Comparison of ENCODE assay signal across 15 cellular contexts in the genomic region with DNA sequence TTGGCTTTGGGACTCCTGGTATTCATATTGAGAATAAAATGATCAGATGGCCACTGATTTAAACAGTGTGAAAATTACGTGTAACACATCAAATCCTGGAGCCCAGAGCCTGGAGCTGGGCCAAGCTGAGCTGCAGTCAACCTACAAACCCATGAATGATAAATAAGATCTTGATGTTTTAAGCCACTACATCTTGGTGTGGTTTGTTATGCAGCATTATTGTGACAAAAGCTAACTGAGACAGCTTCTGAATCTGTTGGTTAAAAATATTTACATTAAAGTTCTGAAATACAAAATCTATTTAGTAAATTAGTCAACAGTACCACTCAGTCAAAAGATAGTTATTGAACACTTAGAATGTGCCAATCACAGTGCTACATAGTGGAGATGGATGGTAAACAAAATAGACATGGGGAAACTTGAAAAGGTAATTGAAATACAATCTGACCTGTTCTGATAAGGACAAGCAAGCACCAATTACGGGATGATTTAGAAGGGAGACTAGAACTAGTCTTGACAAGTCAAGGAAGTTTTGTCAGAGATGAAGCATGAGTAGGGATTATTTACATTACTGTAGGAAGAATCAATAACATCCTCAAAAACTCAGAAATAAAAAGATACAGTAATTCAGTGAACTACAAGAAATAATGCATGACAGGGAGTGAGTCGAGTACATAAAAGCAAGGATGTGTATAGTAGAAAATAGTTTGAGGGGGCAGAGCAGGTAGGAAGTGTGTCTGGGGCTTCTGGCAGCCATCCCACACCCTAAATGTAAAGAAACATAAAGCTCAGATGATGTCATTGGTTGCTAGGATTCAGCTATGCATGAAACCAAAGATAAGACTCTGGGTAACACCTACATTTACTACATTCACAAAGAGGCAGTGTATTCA.
A peak's percentile ranks its signal among the peaks of the same experiment; 100 is the strongest.
DNase-seq lines count a peak whose midpoint lies in the region; ATAC-seq and TF ChIP-seq lines count a peak whose summit lies in the region.
"Had no signal": no experiment of that assay in that cellular context is flagged by ENCODE, and none has a peak within 500 bp of the region (broad histone marks: within the 10 kb centered on the region; RNA-seq: fewer than 3 reads in every experiment).

No MANE protein-coding gene starts in this region.

- no peak overlapping the region for H3K4me3 Mint-ChIP-seq in activated T-cell treated with anti-CD3 and anti-CD28 coated beads, Interleukin-2, amount 50 U/mL, for 24 hours
- no peak overlapping the region for H3K4me3 Mint-ChIP-seq in activated T-helper 2 cell treated with anti-CD3 and anti-CD28 coated beads, Interferon-gamma antibody, Interleukin-2, Interleukin-4, amounts not matched to agents 10 μg/mL and 5 μg/mL and 100 μg/mL, durations not matched to agents 14 hours and 24 hours and 36 hours (ENCODE audit: low read depth)
- H3K4me3 Mint-ChIP-seq: activated naive CD8-positive, alpha-beta T cell treated with anti-CD3 and anti-CD28 coated beads, Interleukin-2, amount 10 ng/mL, durations not matched to agents 7 days and 5 days; naive B cell had no signal

- H3K27ac ChIP-seq in epithelial cell of prostate = peak overlapping the region; percentile 88
- no peak overlapping the region for H3K27ac ChIP-seq in Peyer's patch
- H3K27ac ChIP-seq: HL-60, thyroid gland had no signal

- H3K27me3 ChIP-seq in Peyer's patch = no peaks in the 10 kb centered on the region
- H3K27me3 ChIP-seq: thyroid gland had no signal

- no peak overlapping the region for H3K27ac Mint-ChIP-seq in activated T-cell treated with anti-CD3 and anti-CD28 coated beads, Interleukin-2, amount 50 U/mL, for 24 hours
- H3K27ac Mint-ChIP-seq in activated T-helper 2 cell treated with anti-CD3 and anti-CD28 coated beads, Interferon-gamma antibody, Interleukin-2, Interleukin-4, amounts not matched to agents 10 μg/mL and 5 μg/mL and 100 μg/mL, durations not matched to agents 14 hours and 24 hours and 36 hours = no peak overlapping the region
- H3K27ac Mint-ChIP-seq: activated naive CD8-positive, alpha-beta T cell treated with anti-CD3 and anti-CD28 coated beads, Interleukin-2, amount 10 ng/mL, durations not matched to agents 7 days and 5 days; naive B cell had no signal

- no peaks in the 10 kb centered on the region for H3K4me1 ChIP-seq in Peyer's patch
- H3K4me1 ChIP-seq: thyroid gland had no signal

- H3K4me3 ChIP-seq in Peyer's patch = no peak overlapping the region
- H3K4me3 ChIP-seq: thyroid gland had no signal

- DNase-seq in DMS153 (lab: John Stamatoyannopoulos, UW) (peak; percentile 86), NCI-H2171 treated with DMSO at 0.1 percent for 48 hours (lab: John Stamatoyannopoulos, UW) (peak; percentile 73), epithelial cell of prostate (ENCODE audit: low read depth, low spot score) (peak; percentile 89), Peyer's patch (no peak)
- no peak for DNase-seq in activated T-cell treated with anti-CD3 and anti-CD28 coated beads, Interleukin-2, amount 50 U/mL, for 24 hours
- no peak for DNase-seq in activated T-helper 2 cell treated with anti-CD3 and anti-CD28 coated beads, Interferon-gamma antibody, Interleukin-2, Interleukin-4, amounts not matched to agents 10 μg/mL and 5 μg/mL and 100 μg/mL, durations not matched to agents 14 hours and 24 hours and 36 hours (ENCODE audit: low spot score)
- DNase-seq: activated naive CD8-positive, alpha-beta T cell treated with anti-CD3 and anti-CD28 coated beads, Interleukin-2, amount 10 ng/mL, durations not matched to agents 7 days and 5 days; activated T-cell treated with anti-CD3 and anti-CD28 coated beads for 4 hours; head of caudate nucleus; naive B cell; stimulated activated CD4-positive, alpha-beta T cell treated with anti-CD3 and anti-CD28 coated beads, Interleukin-1b, Interleukin-23, amount 100 ng/mL, for 48 hours; thyroid gland had no signal

- intact Hi-C loops in activated T-helper 2 cell treated with anti-CD3 and anti-CD28 coated beads, Interferon-gamma antibody, Interleukin-2, Interleukin-4, amounts not matched to agents 10 μg/mL and 5 μg/mL and 100 μg/mL, durations not matched to agents 14 hours and 24 hours and 36 hours (cut with micrococcal nuclease) = no loop called here

- H3K36me3 ChIP-seq in Peyer's patch = no peaks in the 10 kb centered on the region
- H3K36me3 ChIP-seq: thyroid gland had no signal

- no peaks in the 10 kb centered on the region for H3K27me3 Mint-ChIP-seq in activated T-cell treated with anti-CD3 and anti-CD28 coated beads, Interleukin-2, amount 50 U/mL, for 24 hours
- no peaks in the 10 kb centered on the region for H3K27me3 Mint-ChIP-seq in activated T-helper 2 cell treated with anti-CD3 and anti-CD28 coated beads, Interferon-gamma antibody, Interleukin-2, Interleukin-4, amounts not matched to agents 10 μg/mL and 5 μg/mL and 100 μg/mL, durations not matched to agents 14 hours and 24 hours and 36 hours (ENCODE audit: low read depth)
- H3K27me3 Mint-ChIP-seq: activated naive CD8-positive, alpha-beta T cell treated with anti-CD3 and anti-CD28 coated beads, Interleukin-2, amount 10 ng/mL, durations not matched to agents 7 days and 5 days; naive B cell had no signal

- H3K36me3 Mint-ChIP-seq in activated T-cell treated with anti-CD3 and anti-CD28 coated beads, Interleukin-2, amount 50 U/mL, for 24 hours (ENCODE audit: low read depth) = no peaks in the 10 kb centered on the region
- H3K36me3 Mint-ChIP-seq in activated T-helper 2 cell treated with anti-CD3 and anti-CD28 coated beads, Interferon-gamma antibody, Interleukin-2, Interleukin-4, amounts not matched to agents 10 μg/mL and 5 μg/mL and 100 μg/mL, durations not matched to agents 14 hours and 24 hours and 36 hours (ENCODE audit: low read depth) = no peaks in the 10 kb centered on the region
- H3K36me3 Mint-ChIP-seq: activated naive CD8-positive, alpha-beta T cell treated with anti-CD3 and anti-CD28 coated beads, Interleukin-2, amount 10 ng/mL, durations not matched to agents 7 days and 5 days; naive B cell had no signal

- H3K9me3 ChIP-seq in Peyer's patch = no peaks in the 10 kb centered on the region
- H3K9me3 ChIP-seq: thyroid gland had no signal

- TF ChIP-seq POLR2A in Peyer's patch (IDR thresholded peaks at IDR 0.05) = no peak

- no peaks in the 10 kb centered on the region for H3K9me3 Mint-ChIP-seq in activated T-cell treated with anti-CD3 and anti-CD28 coated beads, Interleukin-2, amount 50 U/mL, for 24 hours
- no peaks in the 10 kb centered on the region for H3K9me3 Mint-ChIP-seq in activated T-helper 2 cell treated with anti-CD3 and anti-CD28 coated beads, Interferon-gamma antibody, Interleukin-2, Interleukin-4, amounts not matched to agents 10 μg/mL and 5 μg/mL and 100 μg/mL, durations not matched to agents 14 hours and 24 hours and 36 hours
- H3K9me3 Mint-ChIP-seq: activated naive CD8-positive, alpha-beta T cell treated with anti-CD3 and anti-CD28 coated beads, Interleukin-2, amount 10 ng/mL, durations not matched to agents 7 days and 5 days; naive B cell had no signal

- no peaks in the 10 kb centered on the region for H3K4me1 Mint-ChIP-seq in activated T-cell treated with anti-CD3 and anti-CD28 coated beads, Interleukin-2, amount 50 U/mL, for 24 hours (ENCODE audit: low read depth)
- no peaks in the 10 kb centered on the region for H3K4me1 Mint-ChIP-seq in activated T-helper 2 cell treated with anti-CD3 and anti-CD28 coated beads, Interferon-gamma antibody, Interleukin-2, Interleukin-4, amounts not matched to agents 10 μg/mL and 5 μg/mL and 100 μg/mL, durations not matched to agents 14 hours and 24 hours and 36 hours (ENCODE audit: low read depth)
- H3K4me1 Mint-ChIP-seq: activated naive CD8-positive, alpha-beta T cell treated with anti-CD3 and anti-CD28 coated beads, Interleukin-2, amount 10 ng/mL, durations not matched to agents 7 days and 5 days; naive B cell had no signal

- ATAC-seq in GM21526 (IDR thresholded peaks at IDR 0.05; ENCODE audit: low FRiP score, unreplicated experiment) = peak; percentile 55
- no peak for ATAC-seq in GM18907 (IDR thresholded peaks at IDR 0.05; ENCODE audit: unreplicated experiment)

- TF ChIP-seq CTCF in Peyer's patch (IDR thresholded peaks at IDR 0.05) = no peak

Comparison
In these comparisons a context has a peak if more than half of its experiments do, and no peak if none do; other contexts are left out.
1. DNase-seq: peak in DMS153 (single experiment), NCI-H2171 treated with DMSO at 0.1 percent for 48 hours (single experiment) and epithelial cell of prostate (single experiment); none in activated T-cell treated with anti-CD3 and anti-CD28 coated beads, Interleukin-2, amount 50 U/mL, for 24 hours (single experiment), activated T-helper 2 cell treated with anti-CD3 and anti-CD28 coated beads, Interferon-gamma antibody, Interleukin-2, Interleukin-4, amounts not matched to agents 10 μg/mL and 5 μg/mL and 100 μg/mL, durations not matched to agents 14 hours and 24 hours and 36 hours (single experiment) and Peyer's patch (0 of 3).